8 cellular contexts compared by ENCODE assay signal in genomic region chr16:80997139-80997798, GRCh38. TPM values are rescaled to one million over a fixed set of nuclear protein-coding genes. Genes with fewer than 3 reads are reported as not detected.
DNase-seq lines count a peak whose midpoint lies in the region; ATAC-seq lines count a peak whose summit lies in the region.
"Had no signal": no experiment of that assay in that cellular context is flagged by ENCODE, and none has a peak within 500 bp of the region (broad histone marks: within the 10 kb centered on the region; RNA-seq: fewer than 3 reads in every experiment).

No MANE protein-coding gene starts in this region.

- peak overlapping the region; percentile 89 for H3K27ac Mint-ChIP-seq in activated T-helper 17 cell treated with anti-CD3 and anti-CD28 coated beads, Interleukin-2, amount 50 U/mL, for 72 hours
- H3K27ac Mint-ChIP-seq in naive thymus-derived CD4-positive, alpha-beta T cell = peak overlapping the region; percentile 92 to 96 (median 95)

- peak overlapping the region; percentile 87 for H3K4me3 Mint-ChIP-seq in activated T-helper 17 cell treated with anti-CD3 and anti-CD28 coated beads, Interleukin-2, amount 50 U/mL, for 72 hours
- H3K4me3 Mint-ChIP-seq in naive thymus-derived CD4-positive, alpha-beta T cell = peak overlapping the region; percentile 79 to 97 (median 94)
- H3K4me3 Mint-ChIP-seq: neural crest cell had no signal

- H3K4me1 ChIP-seq in naive thymus-derived CD4-positive, alpha-beta T cell (ENCODE audit: control insufficient read depth in 2 of 2, insufficient read depth in 2 of 2, low read length in 2 of 2) = peaks cover 4% of the 10 kb centered on the region in 2 donors

- no peaks in the 10 kb centered on the region for H3K9me3 ChIP-seq in naive thymus-derived CD4-positive, alpha-beta T cell (ENCODE audit: control insufficient read depth in 2 of 3, low read length in 3 of 3)
- no peaks in the 10 kb centered on the region for H3K9me3 ChIP-seq in MG63

- H3K36me3 Mint-ChIP-seq in activated T-helper 17 cell treated with anti-CD3 and anti-CD28 coated beads, Interleukin-2, amount 50 U/mL, for 72 hours (ENCODE audit: low read depth) = peaks cover 54% of the 10 kb centered on the region
- H3K36me3 Mint-ChIP-seq in naive thymus-derived CD4-positive, alpha-beta T cell = peaks cover 0 to 36% (median 16%) of the 10 kb centered on the region in 5 donors

- no peaks in the 10 kb centered on the region for H3K9me3 Mint-ChIP-seq in activated T-helper 17 cell treated with anti-CD3 and anti-CD28 coated beads, Interleukin-2, amount 50 U/mL, for 72 hours
- H3K9me3 Mint-ChIP-seq in naive thymus-derived CD4-positive, alpha-beta T cell = no peaks in the 10 kb centered on the region

- H3K4me3 ChIP-seq in naive thymus-derived CD4-positive, alpha-beta T cell (ENCODE audit: low read length) = peak overlapping the region; percentile 58
- H3K4me3 ChIP-seq in MG63 = no peak overlapping the region

- ATAC-seq in GM18868 (IDR thresholded peaks at IDR 0.05; ENCODE audit: unreplicated experiment) = peak; percentile 58
- ATAC-seq in HG02798 (IDR thresholded peaks at IDR 0.05; ENCODE audit: poor library complexity, unreplicated experiment) = peak; percentile 71
- peak; percentile 69 for ATAC-seq in activated T-helper 17 cell treated with anti-CD3 and anti-CD28 coated beads, Interleukin-2, amount 50 U/mL, for 72 hours (replicated peaks)
- peak; percentile 49 for ATAC-seq in naive thymus-derived CD4-positive, alpha-beta T cell

- peaks cover 20% of the 10 kb centered on the region for H3K4me1 Mint-ChIP-seq in activated T-helper 17 cell treated with anti-CD3 and anti-CD28 coated beads, Interleukin-2, amount 50 U/mL, for 72 hours
- H3K4me1 Mint-ChIP-seq in naive thymus-derived CD4-positive, alpha-beta T cell = peaks cover 24 to 79% (median 67%) of the 10 kb centered on the region in 7 donors

- no peaks in the 10 kb centered on the region for H3K27me3 ChIP-seq in naive thymus-derived CD4-positive, alpha-beta T cell (ENCODE audit: control insufficient read depth in 2 of 2, insufficient read depth in 2 of 2, low read length in 2 of 2)
- H3K27me3 ChIP-seq in MG63 = no peaks in the 10 kb centered on the region

- intact Hi-C loops in naive thymus-derived CD4-positive, alpha-beta T cell (cut with micrococcal nuclease) = loop anchor here (1.0 to 10.0 kb wide), 3 partner anchors 10 to 1658 kb away; partner anchors contain the start of genes CENPN (in 2 of the 2) and C16orf46 (in 1 of the 2)

- DNase-seq in naive thymus-derived CD4-positive, alpha-beta T cell = peak in 4 of 9 donors; percentile 21 to 33 (median 27)
- no peak for DNase-seq in NK-92 (lab: John Stamatoyannopoulos, UW; ENCODE audit: unreplicated experiment)
- DNase-seq in midbrain (lab: John Stamatoyannopoulos, UW) = no peak
- DNase-seq in MG63 = no peak

- POLR2A ChIA-PET in naive thymus-derived CD4-positive, alpha-beta T cell (lab: Charles Lee) = interaction anchor here (0.7 to 1.2 kb wide), 5 partner anchors 8 to 81 kb away, joined by 3 to 6 read pairs (median 3); partner anchors contain the start of genes CENPN and CMC2

- no peaks in the 10 kb centered on the region for H3K36me3 ChIP-seq in naive thymus-derived CD4-positive, alpha-beta T cell (ENCODE audit: control insufficient read depth in 2 of 3, insufficient read depth in 3 of 3, low read length in 3 of 3)
- no peaks in the 10 kb centered on the region; the same call in 1 of the 2 replicates for H3K36me3 ChIP-seq in MG63

- CTCF ChIA-PET in naive thymus-derived CD4-positive, alpha-beta T cell (lab: Charles Lee) = interaction anchor here (0.6 kb wide), 2 partner anchors 23 to 77 kb away, joined by 3 to 5 read pairs; no protein-coding TSS in a partner anchor

- H3K27me3 Mint-ChIP-seq in activated T-helper 17 cell treated with anti-CD3 and anti-CD28 coated beads, Interleukin-2, amount 50 U/mL, for 72 hours = no peaks in the 10 kb centered on the region
- H3K27me3 Mint-ChIP-seq in naive thymus-derived CD4-positive, alpha-beta T cell = no peaks in the 10 kb centered on the region

- H3K27ac ChIP-seq in naive thymus-derived CD4-positive, alpha-beta T cell (ENCODE audit: low read depth, low read length) = peak overlapping the region; percentile 71

RNA-seq across cellular contexts. Expression of gene CMC2, which starts 9.4 kb away (rescaled TPM):
- 100 to 1,000 TPM in 1 of 2 donors, 10 to 100 TPM in 1; 78.8 to 138 TPM for total RNA-seq in activated T-helper 17 cell treated with anti-CD3 and anti-CD28 coated beads, Interleukin-2, amount 50 U/mL, for 72 hours
- 10 to 100 TPM; 28.3 to 78.4 (median 40.8) TPM for total RNA-seq in naive thymus-derived CD4-positive, alpha-beta T cell
- 10 to 100 TPM; 75.7 to 77.1 TPM for polyA plus RNA-seq in naive thymus-derived CD4-positive, alpha-beta T cell
- total RNA-seq in MG63 (2014; rRNA removed; shearing (Covaris generic); ENCODE audit: low replicate concordance) = 69.6 and 184 TPM in 2 replicates

RNA-seq across cellular contexts. Expression of gene CENPN, which starts 9.7 kb away (rescaled TPM):
- 10 to 100 TPM; 34.1 to 51.0 TPM for total RNA-seq in activated T-helper 17 cell treated with anti-CD3 and anti-CD28 coated beads, Interleukin-2, amount 50 U/mL, for 72 hours
- 10 to 100 TPM in 1 of 5 experiments, 1 to 10 TPM in 4; 1.4 to 41.8 (median 6.9) TPM for total RNA-seq in naive thymus-derived CD4-positive, alpha-beta T cell
- polyA plus RNA-seq in naive thymus-derived CD4-positive, alpha-beta T cell = 1 to 10 TPM; 2.7 to 3.1 TPM
- 68.7 and 88.9 TPM in 2 replicates for total RNA-seq in MG63 (2014; rRNA removed; shearing (Covaris generic); ENCODE audit: low replicate concordance)

RNA-seq across cellular contexts. Expression of gene ATMIN, which starts 38.4 kb away (rescaled TPM):
- 10 to 100 TPM; 14.3 to 20.6 TPM for total RNA-seq in activated T-helper 17 cell treated with anti-CD3 and anti-CD28 coated beads, Interleukin-2, amount 50 U/mL, for 72 hours
- 10 to 100 TPM; 29.1 to 46.9 (median 35.3) TPM for total RNA-seq in naive thymus-derived CD4-positive, alpha-beta T cell
- 10 to 100 TPM; 24.9 to 36.0 TPM for polyA plus RNA-seq in naive thymus-derived CD4-positive, alpha-beta T cell
- total RNA-seq in MG63 (2014; rRNA removed; shearing (Covaris generic); ENCODE audit: low replicate concordance) = 15.1 and 27.0 TPM in 2 replicates
